Comparison of ENCODE assay signal across 8 cellular contexts in the genomic region with DNA sequence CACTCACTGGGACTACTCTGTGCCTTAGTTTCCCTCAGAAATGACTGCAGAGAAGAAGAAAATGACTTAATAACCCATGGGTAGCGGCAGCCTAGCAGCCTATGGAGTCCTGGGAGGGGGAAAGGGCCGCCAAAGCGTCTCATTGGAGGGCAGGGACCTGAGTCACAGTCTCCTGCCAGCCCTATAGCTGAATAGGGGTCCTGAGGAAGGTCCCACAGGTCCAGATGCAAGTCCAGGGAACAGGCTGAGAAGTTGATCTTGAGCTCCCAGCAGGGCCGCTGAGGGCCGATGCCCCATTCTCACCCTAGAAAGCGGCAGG. TPM values are rescaled to one million over a fixed set of nuclear protein-coding genes. Genes with fewer than 3 reads are reported as not detected.
A peak's percentile ranks its signal among the peaks of the same experiment; 100 is the strongest.
DNase-seq lines count a peak whose midpoint lies in the region; ATAC-seq and TF ChIP-seq lines count a peak whose summit lies in the region.

No MANE protein-coding gene starts in this region.

- no peaks in the 10 kb centered on the region for H3K27me3 Mint-ChIP-seq in progenitor cell of endocrine pancreas

- 38 to 39% methylated on average over 6 of the region's 6 CpGs for WGBS in esophagus, 2 donors

- ATAC-seq in HG03354 (IDR thresholded peaks at IDR 0.05; ENCODE audit: poor library complexity, severe bottlenecking, unreplicated experiment) = no peak
- no peak for ATAC-seq in HG03097 (IDR thresholded peaks at IDR 0.05; ENCODE audit: low FRiP score, unreplicated experiment)

- no peak for DNase-seq in SK-N-MC (ENCODE audit: low read depth, low spot score)
- no peak for DNase-seq in progenitor cell of endocrine pancreas (ENCODE audit: low spot score, unreplicated experiment)
- DNase-seq in NCI-H1930 (lab: John Stamatoyannopoulos, UW) = no peak
- DNase-seq in AG08396 (ENCODE audit: low spot score) = no peak

- H3K4me1 ChIP-seq in ES-I3 (ENCODE audit: insufficient read depth, low read length) = peaks cover 59% of the 10 kb centered on the region
- H3K4me1 ChIP-seq in esophagus (ENCODE audit: control insufficient read depth in 2 of 2, insufficient read depth in 2 of 2, low read length in 1 of 2) = peaks cover 13 to 38% of the 10 kb centered on the region in 2 donors

- H3K36me3 ChIP-seq in ES-I3 (ENCODE audit: insufficient read depth, low read length) (no peaks in the 10 kb centered on the region), SK-N-MC (ENCODE audit: insufficient read depth, low read length) (no peaks in the 10 kb centered on the region), esophagus (ENCODE audit: control insufficient read depth in 2 of 2, insufficient read depth in 2 of 2, low read length in 1 of 2) (peaks cover 0 to 3% of the 10 kb centered on the region in 2 donors)

- H3K9me3 Mint-ChIP-seq in progenitor cell of endocrine pancreas (ENCODE audit: low read depth) = no peaks in the 10 kb centered on the region

- H3K36me3 Mint-ChIP-seq in progenitor cell of endocrine pancreas (ENCODE audit: insufficient read depth) = peaks cover 2% of the 10 kb centered on the region

- H3K27me3 ChIP-seq in esophagus (ENCODE audit: control insufficient read depth in 1 of 2, insufficient read depth in 2 of 2, low read length in 2 of 2) = no peaks in the 10 kb centered on the region

- peak overlapping the region; percentile 91 for H3K27ac Mint-ChIP-seq in progenitor cell of endocrine pancreas

- H3K27ac ChIP-seq in SK-N-MC (no peak overlapping the region), esophagus (ENCODE audit: low read depth in 2 of 2, low read length in 1 of 2) (peak overlapping the region; percentile 98)

- H3K4me3 Mint-ChIP-seq in progenitor cell of endocrine pancreas (ENCODE audit: low read depth) = peak overlapping the region; percentile 80

- H3K9ac ChIP-seq in ES-I3 (ENCODE audit: low read depth, low read length) (peak overlapping the region; percentile 65), SK-N-MC (ENCODE audit: insufficient read length) (no peak overlapping the region)

- peaks cover 45% of the 10 kb centered on the region for H3K4me1 Mint-ChIP-seq in progenitor cell of endocrine pancreas (ENCODE audit: low read depth)

- H3K4me3 ChIP-seq in SK-N-MC (0 out of 2 replicates have a peak overlapping the region, but pooled peaks have one; percentile 14), esophagus (ENCODE audit: low read depth in 1 of 2, low read length in 2 of 2) (peak overlapping the region; percentile 77 to 94)

- no peak for TF ChIP-seq CTCF in progenitor cell of endocrine pancreas (IDR thresholded peaks at IDR 0.05; ENCODE audit: unreplicated experiment)

- H3K9me3 ChIP-seq in ES-I3 (ENCODE audit: control insufficient read depth, insufficient read depth, low read length) (no peaks in the 10 kb centered on the region), SK-N-MC (ENCODE audit: low read depth, low read length) (no peaks in the 10 kb centered on the region), esophagus (ENCODE audit: control insufficient read depth in 2 of 2, insufficient read depth in 1 of 2, low read depth in 1 of 2, low read length in 1 of 2) (no peaks in the 10 kb centered on the region)

RNA-seq across cellular contexts. Expression of a gene that starts 1.4 kb away (rescaled TPM):
- 10 to 100 TPM; 20.9 to 35.6 TPM for polyA plus RNA-seq in esophagus
- total RNA-seq in progenitor cell of endocrine pancreas = 80.0 and 81.0 TPM in 2 replicates

RNA-seq across cellular contexts. Expression of a gene that starts 45.3 kb away (rescaled TPM):
- polyA plus RNA-seq in esophagus = 10 to 100 TPM; 17.7 to 20.6 TPM
- 15.1 and 16.2 TPM in 2 replicates for total RNA-seq in progenitor cell of endocrine pancreas

RNA-seq across cellular contexts. Expression of a gene that starts 59.7 kb away (rescaled TPM):
- 10 to 100 TPM; 23.2 to 75.2 TPM for polyA plus RNA-seq in esophagus
- 1.2 and 1.7 TPM in 2 replicates for total RNA-seq in progenitor cell of endocrine pancreas
